Comparison of ENCODE assay signal across 13 cellular contexts in the genomic region with DNA sequence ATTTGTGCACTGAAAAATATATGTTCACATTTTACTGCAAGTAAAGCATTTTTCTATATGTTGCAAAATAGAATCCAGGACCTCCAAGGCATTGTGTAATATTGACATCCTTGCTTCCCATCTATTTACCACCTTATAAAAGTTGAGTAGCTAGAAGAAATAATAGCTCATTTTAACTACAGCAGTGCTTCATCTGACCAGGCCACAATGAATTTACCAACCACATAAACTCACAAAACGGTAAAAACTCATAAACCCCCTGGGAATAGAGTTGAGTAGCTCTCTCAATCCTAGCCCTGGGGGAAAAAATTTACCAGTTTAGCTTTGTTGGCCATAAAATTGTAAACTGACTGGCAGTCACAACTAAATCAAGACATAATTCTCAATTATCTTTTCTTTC. TPM values are rescaled to one million over a fixed set of nuclear protein-coding genes. Genes with fewer than 3 reads are reported as not detected.
A peak's percentile ranks its signal among the peaks of the same experiment; 100 is the strongest.
DNase-seq lines count a peak whose midpoint lies in the region; ATAC-seq and TF ChIP-seq lines count a peak whose summit lies in the region.
"Had no signal": no experiment of that assay in that cellular context is flagged by ENCODE, and none has a peak within 500 bp of the region (broad histone marks: within the 10 kb centered on the region; RNA-seq: fewer than 3 reads in every experiment).

No MANE protein-coding gene starts in this region.

- no peak overlapping the region for H3K18ac ChIP-seq in IMR-90 (ENCODE audit: low read depth, low read length)
- no peak overlapping the region for H3K18ac ChIP-seq in neuronal stem cell (ENCODE audit: low read length)

- no peak for DNase-seq in activated CD8-positive, alpha-beta T cell treated with anti-CD3 and anti-CD28 coated beads for 36 hours
- DNase-seq in activated CD8-positive, alpha-beta T cell treated with anti-CD3 and anti-CD28 coated beads, Interleukin-2, amount 10 ng/mL, durations not matched to agents 7 days and 5 days = no peak
- DNase-seq in IMR-90 (no peak), psoas muscle (no peak), posterior vena cava (ENCODE audit: low spot score) (no peak), neuronal stem cell (ENCODE audit: low spot score) (no peak)
- DNase-seq: activated B cell treated with CpG ODN at 0.5 μM for 24 hours, GOT3, left cardiac atrium, NCI-H146, NCI-H524 had no signal

- intact Hi-C loops in activated CD8-positive, alpha-beta T cell treated with anti-CD3 and anti-CD28 coated beads for 36 hours (cut with micrococcal nuclease) = no loop called here
- intact Hi-C loops in IMR-90 (cut with micrococcal nuclease) = no loop called here
- intact Hi-C loops in psoas muscle (cut with DNase I) = loop anchor here in 1 of 2 donors (5.0 kb wide), 1 partner anchor 425 kb away; no protein-coding TSS in a partner anchor
- intact Hi-C loops in posterior vena cava (cut with DNase I) = loop anchor here in 1 of 2 donors (10.0 kb wide), 1 partner anchor 243 kb away; no protein-coding TSS in a partner anchor

- H3K14ac ChIP-seq in IMR-90 (replicated peaks; ENCODE audit: low read depth, low read length) (no peak overlapping the region), neuronal stem cell (ENCODE audit: low read length) (no peak overlapping the region)

- H3K27ac ChIP-seq in IMR-90 (ENCODE audit: insufficient read depth, low read length) = no peak overlapping the region
- H3K27ac ChIP-seq in psoas muscle = peak overlapping the region; percentile 99
- no peak overlapping the region for H3K27ac ChIP-seq in neuronal stem cell (replicated peaks; ENCODE audit: low read length)

- BruUV-seq in IMR-90 (replicated peaks; lab: Mats Ljungman, UMichigan) = no TSS peak

- no peak overlapping the region for H2BK15ac ChIP-seq in IMR-90 (ENCODE audit: low read depth, low read length)
- no peak overlapping the region for H2BK15ac ChIP-seq in neuronal stem cell (ENCODE audit: low read length)

- H4K20me1 ChIP-seq in IMR-90 (ENCODE audit: insufficient read depth, low read length) = peaks cover 36% of the 10 kb centered on the region

- H2AK9ac ChIP-seq in IMR-90 (replicated peaks; ENCODE audit: low read depth, low read length, poor library complexity) = no peak overlapping the region

- H3K9ac ChIP-seq in IMR-90 (ENCODE audit: low read depth, low read length) = no peak overlapping the region
- H3K9ac ChIP-seq in neuronal stem cell (ENCODE audit: low read depth, low read length, poor library complexity) = no peak overlapping the region

- H2BK12ac ChIP-seq in neuronal stem cell (ENCODE audit: low read length) = no peak overlapping the region

- H3K9me3 ChIP-seq in IMR-90 (ENCODE audit: control insufficient read depth, insufficient read depth, low read length) (no peaks in the 10 kb centered on the region), psoas muscle (no peaks in the 10 kb centered on the region), neuronal stem cell (replicated peaks in 1 of 2; ENCODE audit: control insufficient read depth in 2 of 2, insufficient read depth in 1 of 2, low read depth in 1 of 2, low read length in 2 of 2) (no peaks in the 10 kb centered on the region)

- CTCF ChIA-PET in activated CD8-positive, alpha-beta T cell treated with anti-CD3 and anti-CD28 coated beads for 36 hours (lab: Charles Lee) = interaction anchor here (1.0 to 3.4 kb wide), 4 partner anchors 11 to 59 kb away, joined by 3 to 17 read pairs (median 8); no protein-coding TSS in a partner anchor
- CTCF ChIA-PET in activated CD8-positive, alpha-beta T cell treated with anti-CD3 and anti-CD28 coated beads, Interleukin-2, amount 10 ng/mL, durations not matched to agents 7 days and 5 days (lab: Charles Lee) = interaction anchor here (0.6 to 2.5 kb wide), 13 partner anchors 10 to 444 kb away, joined by 3 to 9 read pairs (median 4); no protein-coding TSS in a partner anchor
- CTCF ChIA-PET in IMR-90 (lab: Yijun Ruan, JAX) = no interaction called here

- H3K4me2 ChIP-seq in IMR-90 (ENCODE audit: low read depth, low read length) = no peak overlapping the region
- no peak overlapping the region for H3K4me2 ChIP-seq in neuronal stem cell (ENCODE audit: insufficient read depth, low read length, poor library complexity, severe bottlenecking)

- no peak overlapping the region for H3K27ac Mint-ChIP-seq in activated CD8-positive, alpha-beta T cell treated with anti-CD3 and anti-CD28 coated beads for 36 hours
- no peak overlapping the region for H3K27ac Mint-ChIP-seq in activated CD8-positive, alpha-beta T cell treated with anti-CD3 and anti-CD28 coated beads, Interleukin-2, amount 10 ng/mL, durations not matched to agents 7 days and 5 days
- peak overlapping the region in 1 of 5 experiments; percentile 98 for H3K27ac Mint-ChIP-seq in brain

- peak overlapping the region; percentile 35 for H3K4me3 Mint-ChIP-seq in activated CD8-positive, alpha-beta T cell treated with anti-CD3 and anti-CD28 coated beads for 36 hours
- no peak overlapping the region for H3K4me3 Mint-ChIP-seq in activated CD8-positive, alpha-beta T cell treated with anti-CD3 and anti-CD28 coated beads, Interleukin-2, amount 10 ng/mL, durations not matched to agents 7 days and 5 days
- peak overlapping the region in 4 of 5 experiments; percentile 55 to 69 (median 66) for H3K4me3 Mint-ChIP-seq in brain
- H3K4me3 Mint-ChIP-seq: activated B cell treated with CpG ODN at 0.5 μM for 24 hours had no signal

- H3K4ac ChIP-seq in IMR-90 (ENCODE audit: low read depth, low read length) = no peak overlapping the region
- no peak overlapping the region for H3K4ac ChIP-seq in neuronal stem cell (ENCODE audit: low read length)

- in situ Hi-C loops in IMR-90 (cut with MboI; ENCODE audit: low sequenced_read_pairs) = no loop called here

- no peaks in the 10 kb centered on the region for H3K9me3 Mint-ChIP-seq in activated CD8-positive, alpha-beta T cell treated with anti-CD3 and anti-CD28 coated beads for 36 hours
- H3K9me3 Mint-ChIP-seq in activated CD8-positive, alpha-beta T cell treated with anti-CD3 and anti-CD28 coated beads, Interleukin-2, amount 10 ng/mL, durations not matched to agents 7 days and 5 days (ENCODE audit: insufficient read depth) = no peaks in the 10 kb centered on the region
- peaks cover 0 to 3% (median 0%) of the 10 kb centered on the region in 5 experiments for H3K9me3 Mint-ChIP-seq in brain
- H3K9me3 Mint-ChIP-seq: activated B cell treated with CpG ODN at 0.5 μM for 24 hours had no signal

- H4K91ac ChIP-seq in IMR-90 (ENCODE audit: insufficient read depth, low read depth, low read length) (no peak overlapping the region), neuronal stem cell (ENCODE audit: low read depth, low read length, poor library complexity) (no peak overlapping the region)

- H3K27me3 ChIP-seq in IMR-90 (ENCODE audit: control insufficient read depth, insufficient read depth, low read length) = no peaks in the 10 kb centered on the region
- H3K27me3 ChIP-seq in psoas muscle (ENCODE audit: insufficient read depth in 3 of 3, low read length in 2 of 3) = no peaks in the 10 kb centered on the region
- H3K27me3 ChIP-seq in neuronal stem cell (ENCODE audit: control insufficient read depth in 3 of 3, insufficient read depth in 3 of 3, low read depth in 1 of 3, low read length in 3 of 3) = peaks cover 0 to 9% (median 0%) of the 10 kb centered on the region in 3 experiments

- H4K8ac ChIP-seq in IMR-90 (ENCODE audit: low read depth in 2 of 2, low read length in 2 of 2) (no peak overlapping the region), neuronal stem cell (ENCODE audit: low read depth, low read length) (no peak overlapping the region)

- H2BK5ac ChIP-seq in IMR-90 (ENCODE audit: low read depth, low read length, poor library complexity, severe bottlenecking) = no peak overlapping the region
- no peak overlapping the region for H2BK5ac ChIP-seq in neuronal stem cell (ENCODE audit: low read length)

- no peak overlapping the region for H2BK20ac ChIP-seq in IMR-90 (ENCODE audit: low read depth, low read length)

- peaks cover 6% of the 10 kb centered on the region; the same call in 1 of the 2 replicates for H3K9me1 ChIP-seq in IMR-90 (ENCODE audit: insufficient read depth, low read length)

- dilution Hi-C loops in IMR-90 (cut with HindIII; ENCODE audit: low sequenced_read_pairs, unreplicated experiment) = no loop called here

- H3K4me1 Mint-ChIP-seq in activated CD8-positive, alpha-beta T cell treated with anti-CD3 and anti-CD28 coated beads for 36 hours (ENCODE audit: low read depth) = peaks cover 55% of the 10 kb centered on the region
- H3K4me1 Mint-ChIP-seq in activated CD8-positive, alpha-beta T cell treated with anti-CD3 and anti-CD28 coated beads, Interleukin-2, amount 10 ng/mL, durations not matched to agents 7 days and 5 days (ENCODE audit: low read depth) = peaks cover 53% of the 10 kb centered on the region
- peaks cover 71% of the 10 kb centered on the region for H3K4me1 Mint-ChIP-seq in brain

- POLR2A ChIA-PET in activated CD8-positive, alpha-beta T cell treated with anti-CD3 and anti-CD28 coated beads for 36 hours (lab: Charles Lee) = interaction anchor here (0.6 to 2.6 kb wide), 6 partner anchors 7 to 426 kb away, joined by 3 to 10 read pairs (median 4); no protein-coding TSS in a partner anchor
- POLR2A ChIA-PET in activated CD8-positive, alpha-beta T cell treated with anti-CD3 and anti-CD28 coated beads, Interleukin-2, amount 10 ng/mL, durations not matched to agents 7 days and 5 days (lab: Charles Lee) = interaction anchor here (0.9 to 1.6 kb wide), 3 partner anchors 16 to 244 kb away, joined by 3 to 6 read pairs (median 4); no protein-coding TSS in a partner anchor
- POLR2A ChIA-PET in IMR-90 (lab: Charles Lee; ENCODE audit: unreplicated experiment) = no interaction called here

- H4K5ac ChIP-seq in IMR-90 (ENCODE audit: low read depth, low read length) = no peak overlapping the region

- peaks cover 6% of the 10 kb centered on the region for H3K4me1 ChIP-seq in IMR-90 (ENCODE audit: control insufficient read depth, insufficient read depth, low read length)
- peaks cover 49% of the 10 kb centered on the region for H3K4me1 ChIP-seq in psoas muscle
- H3K4me1 ChIP-seq in neuronal stem cell (ENCODE audit: control insufficient read depth in 2 of 2, insufficient read depth in 1 of 2, low read depth in 1 of 2, low read length in 2 of 2) = peaks cover 9 to 22% of the 10 kb centered on the region in 2 donors

- H2AK5ac ChIP-seq in IMR-90 (ENCODE audit: low read depth, low read length) = no peak overlapping the region
- no peak overlapping the region for H2AK5ac ChIP-seq in neuronal stem cell (ENCODE audit: low read depth, low read length)

- no peak overlapping the region for H3K56ac ChIP-seq in IMR-90 (ENCODE audit: extremely low read depth, insufficient read depth, low read length)

- H3K4me3 ChIP-seq in IMR-90 (ENCODE audit: insufficient read depth, low read depth, low read length) (no peak overlapping the region), psoas muscle (no peak overlapping the region), neuronal stem cell (ENCODE audit: low read length in 2 of 2) (no peak overlapping the region)

- ATAC-seq in activated CD8-positive, alpha-beta T cell treated with anti-CD3 and anti-CD28 coated beads for 36 hours = no peak
- ATAC-seq in activated CD8-positive, alpha-beta T cell treated with anti-CD3 and anti-CD28 coated beads, Interleukin-2, amount 10 ng/mL, durations not matched to agents 7 days and 5 days = no peak
- ATAC-seq in IMR-90 (ENCODE audit: low read depth) (no peak), psoas muscle (no peak), HG03571 (IDR thresholded peaks at IDR 0.05; ENCODE audit: unreplicated experiment) (no peak)
- ATAC-seq: left cardiac atrium had no signal

- H3K36me3 ChIP-seq in IMR-90 (ENCODE audit: control insufficient read depth, insufficient read depth, low read length) = peaks cover 4% of the 10 kb centered on the region; the same call in 1 of the 2 replicates
- H3K36me3 ChIP-seq in psoas muscle (ENCODE audit: insufficient read depth in 1 of 2, low read depth in 1 of 2) = no peaks in the 10 kb centered on the region
- H3K36me3 ChIP-seq in neuronal stem cell (replicated peaks in 1 of 2; ENCODE audit: control insufficient read depth in 2 of 2, insufficient read depth in 2 of 2, low read length in 2 of 2) = no peaks in the 10 kb centered on the region

- H2BK120ac ChIP-seq in IMR-90 (ENCODE audit: low read depth, low read length) (no peak overlapping the region), neuronal stem cell (ENCODE audit: low read depth, low read length) (no peak overlapping the region)

- H3K27me3 Mint-ChIP-seq in activated CD8-positive, alpha-beta T cell treated with anti-CD3 and anti-CD28 coated beads for 36 hours = no peaks in the 10 kb centered on the region
- no peaks in the 10 kb centered on the region for H3K27me3 Mint-ChIP-seq in activated CD8-positive, alpha-beta T cell treated with anti-CD3 and anti-CD28 coated beads, Interleukin-2, amount 10 ng/mL, durations not matched to agents 7 days and 5 days (ENCODE audit: low read depth)
- peaks cover 24% of the 10 kb centered on the region for H3K27me3 Mint-ChIP-seq in brain
- H3K27me3 Mint-ChIP-seq: activated B cell treated with CpG ODN at 0.5 μM for 24 hours had no signal

- no peak for TF ChIP-seq POLR2A in IMR-90 (IDR thresholded peaks at IDR 0.05; ENCODE audit: low read depth, low read length)

- H2AFZ ChIP-seq in IMR-90 (replicated peaks; ENCODE audit: low read length, poor library complexity) (no peak overlapping the region), neuronal stem cell (ENCODE audit: low read length) (no peak overlapping the region)

- H3K79me1 ChIP-seq in IMR-90 (ENCODE audit: low read depth in 1 of 2, low read length in 2 of 2) (peaks cover 7 to 42% of the 10 kb centered on the region in 2 experiments), neuronal stem cell (ENCODE audit: low read depth, low read length) (no peaks in the 10 kb centered on the region)

- no peak for TF ChIP-seq CTCF in activated CD8-positive, alpha-beta T cell treated with anti-CD3 and anti-CD28 coated beads for 36 hours (IDR thresholded peaks at IDR 0.05)
- TF ChIP-seq CTCF in IMR-90 (conservative IDR thresholded peaks at IDR 0.05; ENCODE audit: low read depth, low read length) (no peak), brain (conservative IDR thresholded peaks at IDR 0.05) (no peak), psoas muscle (IDR thresholded peaks at IDR 0.05) (no peak)

- H3K23ac ChIP-seq in IMR-90 (ENCODE audit: low read depth, low read length) = no peak overlapping the region
- no peak overlapping the region for H3K23ac ChIP-seq in neuronal stem cell (ENCODE audit: low read depth, low read length, poor library complexity)

- WGBS in IMR-90 (ENCODE audit: extremely low coverage in 2 of 2, insufficient read length in 1 of 2), 2 experiments = no CpG with 5 or more reads among the region's 1 CpG
- 37 to 57% (median 45%) methylated on average over 1 of the region's 1 CpG for WGBS in psoas muscle, 3 donors
- WGBS in neuronal stem cell (ENCODE audit: extremely low coverage in 2 of 2, insufficient read length in 2 of 2, insufficient replicate concordance in 1 of 2), 2 donors = no CpG with 5 or more reads among the region's 1 CpG

- TF ChIP-seq RAD21 in IMR-90 (IDR thresholded peaks at IDR 0.05; ENCODE audit: low read length) = no peak

- H3K36me3 Mint-ChIP-seq in activated CD8-positive, alpha-beta T cell treated with anti-CD3 and anti-CD28 coated beads for 36 hours (ENCODE audit: low read depth) = peaks cover 26% of the 10 kb centered on the region
- peaks cover 42% of the 10 kb centered on the region for H3K36me3 Mint-ChIP-seq in activated CD8-positive, alpha-beta T cell treated with anti-CD3 and anti-CD28 coated beads, Interleukin-2, amount 10 ng/mL, durations not matched to agents 7 days and 5 days (ENCODE audit: low read depth)
- peaks cover 10% of the 10 kb centered on the region for H3K36me3 Mint-ChIP-seq in brain

RNA-seq across cellular contexts. Expression of a gene that starts 3.9 kb away (rescaled TPM):
- 10 to 100 TPM; 35.4 to 40.8 TPM for total RNA-seq in activated CD8-positive, alpha-beta T cell treated with anti-CD3 and anti-CD28 coated beads for 36 hours
- 10 to 100 TPM; 36.7 to 42.9 TPM for total RNA-seq in activated CD8-positive, alpha-beta T cell treated with anti-CD3 and anti-CD28 coated beads, Interleukin-2, amount 10 ng/mL, durations not matched to agents 7 days and 5 days
- 11.1 and 13.9 TPM in 2 replicates for total RNA-seq in IMR-90 (2012; rRNA removed)
- polyA plus RNA-seq in IMR-90 (2012; rRNA removed) = 7.3 and 9.7 TPM in 2 replicates
- 3.4 and 8.9 TPM in 2 replicates for polyA plus RNA-seq in IMR-90 (2012; cell fraction: cytosol; rRNA removed)
- polyA plus RNA-seq in IMR-90 (2012; cell fraction: nucleus; rRNA removed; ENCODE audit: low replicate concordance) = 20.5 and 29.3 TPM in 2 replicates
- 4.5 TPM for polyA plus RNA-seq in brain (ENCODE audit: insufficient read depth, low read depth, low replicate concordance)
- 10 to 100 TPM; 21.6 to 50.9 (median 38.1) TPM for total RNA-seq in psoas muscle
- 1 to 10 TPM; 1.3 to 9.9 (median 5.1) TPM for polyA plus RNA-seq in psoas muscle
- 10 to 100 TPM; 63.1 to 72.2 TPM for total RNA-seq in posterior vena cava
- polyA plus RNA-seq in neuronal stem cell (2013, experiment 1 of 2) = 1.3 TPM
- 1.9 TPM for polyA plus RNA-seq in neuronal stem cell (2013, experiment 2 of 2)
